1 cellular context compared by ENCODE assay signal in the genomic region with DNA sequence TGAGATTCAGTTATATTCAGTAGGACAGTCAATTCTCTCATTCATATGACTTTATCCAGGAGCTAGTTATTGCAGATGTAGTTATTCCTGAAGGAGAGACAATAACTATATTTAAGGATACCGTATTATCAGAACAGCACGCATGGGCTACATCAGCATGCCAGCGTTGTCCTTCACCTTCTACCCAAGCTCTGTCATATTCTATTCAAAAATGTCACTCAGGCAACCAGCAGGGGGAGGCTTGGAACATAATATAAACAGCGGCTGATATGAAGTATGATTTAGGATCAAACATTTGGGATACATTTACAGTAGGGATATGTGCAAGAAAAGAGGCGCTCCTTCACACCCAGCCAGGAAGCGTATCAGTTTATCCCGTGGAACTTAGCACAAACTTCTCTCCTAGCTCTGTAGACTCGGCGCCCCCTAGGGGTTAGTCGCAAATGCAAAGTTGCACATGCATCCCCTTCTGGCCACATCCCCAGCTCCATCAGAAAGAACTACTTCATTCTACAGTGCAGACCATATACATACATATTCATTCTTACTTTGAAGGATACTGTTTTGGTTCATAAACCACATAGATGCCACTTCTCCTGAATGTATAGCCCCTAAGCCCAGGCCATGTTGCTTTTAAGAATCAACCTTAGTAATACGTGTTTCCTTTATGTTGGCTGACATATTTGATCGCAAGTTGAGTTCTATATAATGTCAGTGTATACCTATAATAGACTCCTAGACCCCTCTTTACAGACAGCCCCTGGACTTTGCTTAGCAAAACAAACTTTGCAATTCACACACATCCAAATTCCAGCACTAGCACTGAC.
TF ChIP-seq lines count a peak whose summit lies in the region.

No MANE protein-coding gene starts in this region.

TF ChIP-seq in GM23338, 12 proteins besides CTCF, POLR2A, EP300 and RAD21 (continued from another document):
- TF ChIP-seq, protein P1, sequence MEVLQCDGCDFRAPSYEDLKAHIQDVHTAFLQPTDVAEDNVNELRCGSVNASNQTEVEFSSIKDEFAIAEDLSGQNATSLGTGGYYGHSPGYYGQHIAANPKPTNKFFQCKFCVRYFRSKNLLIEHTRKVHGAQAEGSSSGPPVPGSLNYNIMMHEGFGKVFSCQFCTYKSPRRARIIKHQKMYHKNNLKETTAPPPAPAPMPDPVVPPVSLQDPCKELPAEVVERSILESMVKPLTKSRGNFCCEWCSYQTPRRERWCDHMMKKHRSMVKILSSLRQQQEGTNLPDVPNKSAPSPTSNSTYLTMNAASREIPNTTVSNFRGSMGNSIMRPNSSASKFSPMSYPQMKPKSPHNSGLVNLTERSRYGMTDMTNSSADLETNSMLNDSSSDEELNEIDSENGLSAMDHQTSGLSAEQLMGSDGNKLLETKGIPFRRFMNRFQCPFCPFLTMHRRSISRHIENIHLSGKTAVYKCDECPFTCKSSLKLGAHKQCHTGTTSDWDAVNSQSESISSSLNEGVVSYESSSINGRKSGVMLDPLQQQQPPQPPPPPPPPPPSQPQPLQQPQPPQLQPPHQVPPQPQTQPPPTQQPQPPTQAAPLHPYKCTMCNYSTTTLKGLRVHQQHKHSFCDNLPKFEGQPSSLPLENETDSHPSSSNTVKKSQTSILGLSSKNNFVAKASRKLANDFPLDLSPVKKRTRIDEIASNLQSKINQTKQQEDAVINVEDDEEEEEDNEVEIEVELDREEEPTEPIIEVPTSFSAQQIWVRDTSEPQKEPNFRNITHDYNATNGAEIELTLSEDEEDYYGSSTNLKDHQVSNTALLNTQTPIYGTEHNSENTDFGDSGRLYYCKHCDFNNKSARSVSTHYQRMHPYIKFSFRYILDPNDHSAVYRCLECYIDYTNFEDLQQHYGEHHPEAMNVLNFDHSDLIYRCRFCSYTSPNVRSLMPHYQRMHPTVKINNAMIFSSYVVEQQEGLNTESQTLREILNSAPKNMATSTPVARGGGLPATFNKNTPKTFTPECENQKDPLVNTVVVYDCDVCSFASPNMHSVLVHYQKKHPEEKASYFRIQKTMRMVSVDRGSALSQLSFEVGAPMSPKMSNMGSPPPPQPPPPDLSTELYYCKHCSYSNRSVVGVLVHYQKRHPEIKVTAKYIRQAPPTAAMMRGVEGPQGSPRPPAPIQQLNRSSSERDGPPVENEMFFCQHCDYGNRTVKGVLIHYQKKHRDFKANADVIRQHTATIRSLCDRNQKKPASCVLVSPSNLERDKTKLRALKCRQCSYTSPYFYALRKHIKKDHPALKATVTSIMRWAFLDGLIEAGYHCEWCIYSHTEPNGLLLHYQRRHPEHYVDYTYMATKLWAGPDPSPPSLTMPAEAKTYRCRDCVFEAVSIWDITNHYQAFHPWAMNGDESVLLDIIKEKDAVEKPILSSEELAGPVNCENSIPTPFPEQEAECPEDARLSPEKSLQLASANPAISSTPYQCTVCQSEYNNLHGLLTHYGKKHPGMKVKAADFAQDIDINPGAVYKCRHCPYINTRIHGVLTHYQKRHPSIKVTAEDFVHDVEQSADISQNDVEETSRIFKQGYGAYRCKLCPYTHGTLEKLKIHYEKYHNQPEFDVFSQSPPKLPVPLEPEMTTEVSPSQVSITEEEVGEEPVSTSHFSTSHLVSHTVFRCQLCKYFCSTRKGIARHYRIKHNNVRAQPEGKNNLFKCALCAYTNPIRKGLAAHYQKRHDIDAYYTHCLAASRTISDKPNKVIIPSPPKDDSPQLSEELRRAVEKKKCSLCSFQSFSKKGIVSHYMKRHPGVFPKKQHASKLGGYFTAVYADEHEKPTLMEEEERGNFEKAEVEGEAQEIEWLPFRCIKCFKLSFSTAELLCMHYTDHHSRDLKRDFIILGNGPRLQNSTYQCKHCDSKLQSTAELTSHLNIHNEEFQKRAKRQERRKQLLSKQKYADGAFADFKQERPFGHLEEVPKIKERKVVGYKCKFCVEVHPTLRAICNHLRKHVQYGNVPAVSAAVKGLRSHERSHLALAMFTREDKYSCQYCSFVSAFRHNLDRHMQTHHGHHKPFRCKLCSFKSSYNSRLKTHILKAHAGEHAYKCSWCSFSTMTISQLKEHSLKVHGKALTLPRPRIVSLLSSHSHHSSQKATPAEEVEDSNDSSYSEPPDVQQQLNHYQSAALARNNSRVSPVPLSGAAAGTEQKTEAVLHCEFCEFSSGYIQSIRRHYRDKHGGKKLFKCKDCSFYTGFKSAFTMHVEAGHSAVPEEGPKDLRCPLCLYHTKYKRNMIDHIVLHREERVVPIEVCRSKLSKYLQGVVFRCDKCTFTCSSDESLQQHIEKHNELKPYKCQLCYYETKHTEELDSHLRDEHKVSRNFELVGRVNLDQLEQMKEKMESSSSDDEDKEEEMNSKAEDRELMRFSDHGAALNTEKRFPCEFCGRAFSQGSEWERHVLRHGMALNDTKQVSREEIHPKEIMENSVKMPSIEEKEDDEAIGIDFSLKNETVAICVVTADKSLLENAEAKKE (CRISPR knock-in tag; IDR thresholded peaks at IDR 0.05), result no peak
- TF ChIP-seq POLR2AphosphoS5 (IDR thresholded peaks at IDR 0.05; ENCODE audit: low read depth) (no peak), EZH2phosphoT487 (IDR thresholded peaks at IDR 0.05; ENCODE audit: unreplicated experiment) (no peak), STAT1 (IDR thresholded peaks at IDR 0.05; ENCODE audit: unreplicated experiment) (no peak), CREB1 (CRISPR knock-in tag; IDR thresholded peaks at IDR 0.05; ENCODE audit: low read depth) (no peak), ZNF114 (CRISPR knock-in tag; IDR thresholded peaks at IDR 0.05) (no peak), EZH2 (IDR thresholded peaks at IDR 0.05; ENCODE audit: low read depth, unreplicated experiment) (no peak)
- TF ChIP-seq, protein P2, sequence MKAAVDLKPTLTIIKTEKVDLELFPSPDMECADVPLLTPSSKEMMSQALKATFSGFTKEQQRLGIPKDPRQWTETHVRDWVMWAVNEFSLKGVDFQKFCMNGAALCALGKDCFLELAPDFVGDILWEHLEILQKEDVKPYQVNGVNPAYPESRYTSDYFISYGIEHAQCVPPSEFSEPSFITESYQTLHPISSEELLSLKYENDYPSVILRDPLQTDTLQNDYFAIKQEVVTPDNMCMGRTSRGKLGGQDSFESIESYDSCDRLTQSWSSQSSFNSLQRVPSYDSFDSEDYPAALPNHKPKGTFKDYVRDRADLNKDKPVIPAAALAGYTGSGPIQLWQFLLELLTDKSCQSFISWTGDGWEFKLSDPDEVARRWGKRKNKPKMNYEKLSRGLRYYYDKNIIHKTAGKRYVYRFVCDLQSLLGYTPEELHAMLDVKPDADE (IDR thresholded peaks at IDR 0.05), result no peak
